2 cellular contexts compared by ENCODE assay signal in genomic region chr3:122510878-122511481, GRCh38.
TF ChIP-seq lines count a peak whose summit lies in the region.

No MANE protein-coding gene starts in this region.

TF ChIP-seq in GM12891, 5 proteins besides CTCF, POLR2A, EP300 and RAD21:
- TF ChIP-seq SPI1 (IDR thresholded peaks at IDR 0.05; ENCODE audit: low read depth, low read length) (no peak), TAF1 (IDR thresholded peaks at IDR 0.05; ENCODE audit: low read depth, low read length) (no peak), PAX5 (IDR thresholded peaks at IDR 0.05; ENCODE audit: insufficient read depth, low read length, severe bottlenecking) (no peak), POU2F2 (IDR thresholded peaks at IDR 0.05; ENCODE audit: low read depth, low read length) (no peak), POLR2AphosphoS5 (IDR thresholded peaks at IDR 0.05; ENCODE audit: low read depth, low read length) (no peak)

TF ChIP-seq in K562, 482 proteins besides CTCF, POLR2A, EP300 and RAD21:
- TF ChIP-seq NFE2 (IDR thresholded peaks at IDR 0.05; ENCODE audit: low read depth), result peak; percentile 54; the same call in 1 of the 2 replicates
- TF ChIP-seq ZNF780A (CRISPR knock-in tag; IDR thresholded peaks at IDR 0.05), result no peak
- TF ChIP-seq MAFF (IDR thresholded peaks at IDR 0.05; ENCODE audit: low read length), result peak; percentile 26; the same call in 1 of the 2 replicates
- TF ChIP-seq, protein P1, sequence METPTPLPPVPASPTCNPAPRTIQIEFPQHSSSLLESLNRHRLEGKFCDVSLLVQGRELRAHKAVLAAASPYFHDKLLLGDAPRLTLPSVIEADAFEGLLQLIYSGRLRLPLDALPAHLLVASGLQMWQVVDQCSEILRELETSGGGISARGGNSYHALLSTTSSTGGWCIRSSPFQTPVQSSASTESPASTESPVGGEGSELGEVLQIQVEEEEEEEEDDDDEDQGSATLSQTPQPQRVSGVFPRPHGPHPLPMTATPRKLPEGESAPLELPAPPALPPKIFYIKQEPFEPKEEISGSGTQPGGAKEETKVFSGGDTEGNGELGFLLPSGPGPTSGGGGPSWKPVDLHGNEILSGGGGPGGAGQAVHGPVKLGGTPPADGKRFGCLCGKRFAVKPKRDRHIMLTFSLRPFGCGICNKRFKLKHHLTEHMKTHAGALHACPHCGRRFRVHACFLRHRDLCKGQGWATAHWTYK (CRISPR knock-in tag; IDR thresholded peaks at IDR 0.05), result no peak
- TF ChIP-seq CEBPB (tag; IDR thresholded peaks at IDR 0.05), result peak; percentile 88
- peak; percentile 60; the same call in 1 of the 2 replicates for TF ChIP-seq MAFG (tag; conservative IDR thresholded peaks at IDR 0.05)
- no peak for TF ChIP-seq CEBPG (CRISPR knock-in tag; IDR thresholded peaks at IDR 0.05)
- TF ChIP-seq CEBPG (tag; conservative IDR thresholded peaks at IDR 0.05 in 1 of 2, IDR thresholded peaks at IDR 0.05 in 1 of 2), result peak; percentile 46 to 47; a peak in 3 of 4 replicates
- TF ChIP-seq, protein P2, sequence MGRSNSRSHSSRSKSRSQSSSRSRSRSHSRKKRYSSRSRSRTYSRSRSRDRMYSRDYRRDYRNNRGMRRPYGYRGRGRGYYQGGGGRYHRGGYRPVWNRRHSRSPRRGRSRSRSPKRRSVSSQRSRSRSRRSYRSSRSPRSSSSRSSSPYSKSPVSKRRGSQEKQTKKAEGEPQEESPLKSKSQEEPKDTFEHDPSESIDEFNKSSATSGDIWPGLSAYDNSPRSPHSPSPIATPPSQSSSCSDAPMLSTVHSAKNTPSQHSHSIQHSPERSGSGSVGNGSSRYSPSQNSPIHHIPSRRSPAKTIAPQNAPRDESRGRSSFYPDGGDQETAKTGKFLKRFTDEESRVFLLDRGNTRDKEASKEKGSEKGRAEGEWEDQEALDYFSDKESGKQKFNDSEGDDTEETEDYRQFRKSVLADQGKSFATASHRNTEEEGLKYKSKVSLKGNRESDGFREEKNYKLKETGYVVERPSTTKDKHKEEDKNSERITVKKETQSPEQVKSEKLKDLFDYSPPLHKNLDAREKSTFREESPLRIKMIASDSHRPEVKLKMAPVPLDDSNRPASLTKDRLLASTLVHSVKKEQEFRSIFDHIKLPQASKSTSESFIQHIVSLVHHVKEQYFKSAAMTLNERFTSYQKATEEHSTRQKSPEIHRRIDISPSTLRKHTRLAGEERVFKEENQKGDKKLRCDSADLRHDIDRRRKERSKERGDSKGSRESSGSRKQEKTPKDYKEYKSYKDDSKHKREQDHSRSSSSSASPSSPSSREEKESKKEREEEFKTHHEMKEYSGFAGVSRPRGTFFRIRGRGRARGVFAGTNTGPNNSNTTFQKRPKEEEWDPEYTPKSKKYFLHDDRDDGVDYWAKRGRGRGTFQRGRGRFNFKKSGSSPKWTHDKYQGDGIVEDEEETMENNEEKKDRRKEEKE (IDR thresholded peaks at IDR 0.05; ENCODE audit: borderline replicate concordance in 1 of 2, control insufficient read depth in 1 of 2, low read depth in 2 of 2, low read length in 1 of 2), result no peak
- TF ChIP-seq ZNF316 (IDR thresholded peaks at IDR 0.05), result peak; percentile 87
- peak; percentile 31 for TF ChIP-seq ATF3 (IDR thresholded peaks at IDR 0.05)
- no peak for TF ChIP-seq ATF3 (CRISPR knock-in tag; conservative IDR thresholded peaks at IDR 0.05)
- TF ChIP-seq DPF2 (IDR thresholded peaks at IDR 0.05), result peak; percentile 52; the same call in 1 of the 2 replicates
- TF ChIP-seq WHSC1 (IDR thresholded peaks at IDR 0.05; ENCODE audit: low read length), result no peak
- peak; percentile 83 for TF ChIP-seq C11orf30 (IDR thresholded peaks at IDR 0.05; ENCODE audit: low read depth)
- no peak for TF ChIP-seq ATF1 (CRISPR knock-in tag; IDR thresholded peaks at IDR 0.05)
- TF ChIP-seq ATF1 (tag; IDR thresholded peaks at IDR 0.05), result no peak
- no peak for TF ChIP-seq ERF (CRISPR knock-in tag; IDR thresholded peaks at IDR 0.05)
- no peak for TF ChIP-seq MED1 (CRISPR knock-in tag; IDR thresholded peaks at IDR 0.05; ENCODE audit: borderline replicate concordance)
- peak; percentile 20; the same call in 1 of the 2 replicates for TF ChIP-seq ARID1B (IDR thresholded peaks at IDR 0.05)
- peak; percentile 7; the same call in 1 of the 2 replicates for TF ChIP-seq JUND (IDR thresholded peaks at IDR 0.05; ENCODE audit: borderline replicate concordance, low read depth, low read length)
- no peak for TF ChIP-seq JUND (tag; IDR thresholded peaks at IDR 0.05; ENCODE audit: borderline replicate concordance, low read depth, low read length)
- TF ChIP-seq SMARCA5 (IDR thresholded peaks at IDR 0.05), result no peak
- TF ChIP-seq ZNF232 (CRISPR knock-in tag; IDR thresholded peaks at IDR 0.05), result no peak
- TF ChIP-seq ZNF518B (CRISPR knock-in tag; IDR thresholded peaks at IDR 0.05), result no peak
- peak; percentile 24; the same call in 1 of the 2 replicates for TF ChIP-seq SMARCA4 (IDR thresholded peaks at IDR 0.05)
- no peak for TF ChIP-seq SRSF3 (IDR thresholded peaks at IDR 0.05; ENCODE audit: insufficient read depth, low read length)
- TF ChIP-seq MEIS2 (IDR thresholded peaks at IDR 0.05; ENCODE audit: partially characterized antibody), result peak; percentile 54
- no peak for TF ChIP-seq HDAC6 (IDR thresholded peaks at IDR 0.05; ENCODE audit: low read depth, low read length)
- no peak for TF ChIP-seq NR2C2 (CRISPR knock-in tag; IDR thresholded peaks at IDR 0.05)
- TF ChIP-seq NR2C2 (tag; IDR thresholded peaks at IDR 0.05), result no peak
- TF ChIP-seq, protein P3, sequence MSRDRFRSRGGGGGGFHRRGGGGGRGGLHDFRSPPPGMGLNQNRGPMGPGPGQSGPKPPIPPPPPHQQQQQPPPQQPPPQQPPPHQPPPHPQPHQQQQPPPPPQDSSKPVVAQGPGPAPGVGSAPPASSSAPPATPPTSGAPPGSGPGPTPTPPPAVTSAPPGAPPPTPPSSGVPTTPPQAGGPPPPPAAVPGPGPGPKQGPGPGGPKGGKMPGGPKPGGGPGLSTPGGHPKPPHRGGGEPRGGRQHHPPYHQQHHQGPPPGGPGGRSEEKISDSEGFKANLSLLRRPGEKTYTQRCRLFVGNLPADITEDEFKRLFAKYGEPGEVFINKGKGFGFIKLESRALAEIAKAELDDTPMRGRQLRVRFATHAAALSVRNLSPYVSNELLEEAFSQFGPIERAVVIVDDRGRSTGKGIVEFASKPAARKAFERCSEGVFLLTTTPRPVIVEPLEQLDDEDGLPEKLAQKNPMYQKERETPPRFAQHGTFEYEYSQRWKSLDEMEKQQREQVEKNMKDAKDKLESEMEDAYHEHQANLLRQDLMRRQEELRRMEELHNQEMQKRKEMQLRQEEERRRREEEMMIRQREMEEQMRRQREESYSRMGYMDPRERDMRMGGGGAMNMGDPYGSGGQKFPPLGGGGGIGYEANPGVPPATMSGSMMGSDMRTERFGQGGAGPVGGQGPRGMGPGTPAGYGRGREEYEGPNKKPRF (IDR thresholded peaks at IDR 0.05; ENCODE audit: low read depth, low read length), result no peak
- peak; percentile 37; the same call in 1 of the 2 replicates for TF ChIP-seq FOSL1 (tag; conservative IDR thresholded peaks at IDR 0.05)
- peak; percentile 26; the same call in 1 of the 2 replicates for TF ChIP-seq SOX6 (IDR thresholded peaks at IDR 0.05)
- TF ChIP-seq ZNF395 (CRISPR knock-in tag; IDR thresholded peaks at IDR 0.05), result no peak
TF ChIP-seq in K562: peak in this region for 15.
